In the genomic region with DNA sequence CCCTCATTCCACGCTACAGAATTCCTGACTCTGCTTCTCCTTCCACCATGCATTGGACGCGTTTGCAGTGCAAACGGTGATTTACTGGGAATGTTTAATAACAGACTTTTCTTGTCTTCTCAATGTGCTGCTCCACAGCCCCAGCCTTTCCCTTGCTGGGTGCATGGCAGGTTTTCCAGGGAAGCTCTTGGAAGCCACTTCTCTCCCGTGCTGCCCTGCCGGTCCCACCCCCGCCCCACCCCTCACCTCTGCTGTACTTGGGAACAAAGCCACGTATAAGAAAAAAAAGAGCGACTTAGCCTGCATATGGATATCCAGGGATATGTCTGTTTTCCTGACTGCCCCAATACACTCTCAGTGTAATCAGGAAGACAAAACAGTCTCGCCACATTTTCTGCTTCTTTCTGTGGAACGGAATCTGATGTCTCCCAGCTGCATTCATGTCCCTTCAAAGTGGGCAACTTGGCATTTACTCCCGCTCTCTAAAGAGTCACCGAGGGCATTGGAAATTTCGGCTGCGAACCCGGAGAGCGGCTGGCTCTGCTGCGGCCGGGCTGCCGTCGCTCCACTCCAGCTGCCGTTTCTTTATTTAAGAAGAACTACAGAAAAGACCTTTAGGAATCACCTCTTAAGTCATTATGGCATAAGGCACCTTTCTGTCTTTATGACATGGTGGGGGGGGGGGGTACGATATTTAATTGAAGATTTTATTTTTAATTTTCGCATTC, we compare ENCODE assay signal across 22 cellular contexts.
"Had no signal": no experiment of that assay in that cellular context is flagged by ENCODE, and none has a peak within 500 bp of the region (broad histone marks: within the 10 kb centered on the region; RNA-seq: fewer than 3 reads in every experiment).

No MANE protein-coding gene starts in this region.

- H3K27me3 ChIP-seq: ascending aorta, upper lobe of left lung had no signal

- FAIRE-seq: colon, kidney had no signal

- H3K9me3 ChIP-seq: adrenal gland, ascending aorta, heart right ventricle, thoracic aorta, upper lobe of left lung had no signal

- H3K4me3 ChIP-seq: adrenal gland, ascending aorta, dorsolateral prefrontal cortex, heart right ventricle, lung, thoracic aorta, upper lobe of left lung had no signal

- H3K9me3 Mint-ChIP-seq: activated CD4-positive, alpha-beta memory T cell treated with anti-CD3 and anti-CD28 coated beads, Interleukin-2, amount 10 ng/mL, durations not matched to agents 7 days and 5 days; activated naive CD4-positive, alpha-beta T cell treated with anti-CD3 and anti-CD28 coated beads, Interleukin-2, amount 50 U/mL, for 72 hours; central memory CD8-positive, alpha-beta T cell; effector memory CD8-positive, alpha-beta T cell; naive thymus-derived CD4-positive, alpha-beta T cell had no signal

- H3K36me3 ChIP-seq: adrenal gland, ascending aorta, heart right ventricle, thoracic aorta, upper lobe of left lung had no signal

- DNase-seq: activated CD4-positive, alpha-beta memory T cell treated with anti-CD3 and anti-CD28 coated beads, Interleukin-2, amount 10 ng/mL, durations not matched to agents 7 days and 5 days; activated CD4-positive, alpha-beta T cell treated with anti-CD3 and anti-CD28 coated beads for 4 hours; activated CD4-positive, CD25-positive, alpha-beta regulatory T cell; activated T-cell treated with anti-CD3 and anti-CD28 coated beads for 4 hours; adrenal gland; dorsolateral prefrontal cortex; effector memory CD8-positive, alpha-beta T cell; heart right ventricle; kidney; naive thymus-derived CD4-positive, alpha-beta T cell; stimulated activated CD4-positive, alpha-beta T cell treated with anti-CD3 and anti-CD28 coated beads, Interleukin-4, amount 100 ng/mL, for 1 hour; stimulated activated naive CD4-positive, alpha-beta T cell; SW 1271; T-helper 17 cell had no signal

- ATAC-seq: activated naive CD4-positive, alpha-beta T cell treated with anti-CD3 and anti-CD28 coated beads, Interleukin-2, amount 50 U/mL, for 72 hours; effector memory CD8-positive, alpha-beta T cell; heart right ventricle; naive thymus-derived CD4-positive, alpha-beta T cell; T-helper 17 cell had no signal

- H3K27ac Mint-ChIP-seq: activated CD4-positive, alpha-beta memory T cell treated with anti-CD3 and anti-CD28 coated beads, Interleukin-2, amount 10 ng/mL, durations not matched to agents 7 days and 5 days; activated naive CD4-positive, alpha-beta T cell treated with anti-CD3 and anti-CD28 coated beads, Interleukin-2, amount 50 U/mL, for 72 hours; effector memory CD8-positive, alpha-beta T cell; progenitor cell of endocrine pancreas; T-helper 17 cell had no signal

- H3K4me3 Mint-ChIP-seq: activated CD4-positive, alpha-beta memory T cell treated with anti-CD3 and anti-CD28 coated beads, Interleukin-2, amount 10 ng/mL, durations not matched to agents 7 days and 5 days; central memory CD8-positive, alpha-beta T cell; effector memory CD8-positive, alpha-beta T cell; T-helper 17 cell had no signal

- H3K27ac ChIP-seq: adrenal gland, ascending aorta, dorsolateral prefrontal cortex, heart right ventricle, thoracic aorta, upper lobe of left lung had no signal

- H3K4me1 ChIP-seq: adrenal gland, ascending aorta had no signal
